In genomic region chr4:99180367-99181169, GRCh38 we compare ENCODE assay signal across 16 cellular contexts. TPM values are rescaled to one million over a fixed set of nuclear protein-coding genes. Genes with fewer than 3 reads are reported as not detected.
DNase-seq lines count a peak whose midpoint lies in the region; ATAC-seq and TF ChIP-seq lines count a peak whose summit lies in the region.
"Had no signal": no experiment of that assay in that cellular context is flagged by ENCODE, and none has a peak within 500 bp of the region (broad histone marks: within the 10 kb centered on the region; RNA-seq: fewer than 3 reads in every experiment).

No MANE protein-coding gene starts in this region.

- CTCF ChIA-PET in T-cell (lab: Charles Lee): interaction anchor here in 1 of 2 donors (1.3 kb wide), 1 partner anchor 19 kb away, joined by 3 read pairs; no protein-coding TSS in a partner anchor

- H3K4me3 ChIP-seq in choroid plexus epithelial cell (ENCODE audit: low read depth, low read length): no peak overlapping the region

- H3K27me3 Mint-ChIP-seq in activated T-cell treated with anti-CD3 and anti-CD28 coated beads, Interleukin-2, amount 50 U/mL, for 24 hours: no peaks in the 10 kb centered on the region
- peaks cover 0 to 2% of the 10 kb centered on the region in 2 donors for H3K27me3 Mint-ChIP-seq in T-cell

- H3K27ac Mint-ChIP-seq in activated T-cell treated with anti-CD3 and anti-CD28 coated beads, Interleukin-2, amount 50 U/mL, for 24 hours: no peak overlapping the region
- H3K27ac Mint-ChIP-seq in T-cell: no peak overlapping the region
- H3K27ac Mint-ChIP-seq: immature natural killer cell, naive B cell had no signal

- peaks cover 2% of the 10 kb centered on the region for H3K36me3 Mint-ChIP-seq in activated T-cell treated with anti-CD3 and anti-CD28 coated beads, Interleukin-2, amount 50 U/mL, for 24 hours (ENCODE audit: low read depth)
- H3K36me3 Mint-ChIP-seq in T-cell: peaks cover 2% of the 10 kb centered on the region

- POLR2A ChIA-PET in T-cell (lab: Charles Lee): no interaction called here

- DNase-seq in AG08395 (ENCODE audit: low spot score) (peak; percentile 79), HS-5 (ENCODE audit: low read depth) (peak; percentile 51), choroid plexus epithelial cell (ENCODE audit: low read depth) (peak; percentile 74), myocyte (ENCODE audit: low read depth) (peak; percentile 42), NCI-H187 (lab: John Stamatoyannopoulos, UW) (no peak), ecto neural progenitor cell (ENCODE audit: low spot score) (no peak), T-cell (no peak)
- no peak for DNase-seq in activated T-cell treated with anti-CD3 and anti-CD28 coated beads, Interleukin-2, amount 50 U/mL, for 24 hours
- DNase-seq: AML-193; immature natural killer cell; naive B cell; NCI-H1105; NCI-H526 treated with DMSO at 0.1 percent for 48 hours; stimulated activated CD4-positive, alpha-beta T cell treated with anti-CD3 and anti-CD28 coated beads, Interleukin-12 subunit alpha, Interleukin-12 subunit beta, amount 100 ng/mL, for 4 hours had no signal

- no peak for ATAC-seq in T-cell (replicated peaks in 1 of 4)

- peaks cover 14% of the 10 kb centered on the region for H3K9me3 Mint-ChIP-seq in activated T-cell treated with anti-CD3 and anti-CD28 coated beads, Interleukin-2, amount 50 U/mL, for 24 hours
- peaks cover 10 to 33% (median 20%) of the 10 kb centered on the region in 3 donors for H3K9me3 Mint-ChIP-seq in T-cell

- no peak overlapping the region for H3K4me3 Mint-ChIP-seq in activated T-cell treated with anti-CD3 and anti-CD28 coated beads, Interleukin-2, amount 50 U/mL, for 24 hours
- no peak overlapping the region for H3K4me3 Mint-ChIP-seq in T-cell
- H3K4me3 Mint-ChIP-seq: immature natural killer cell, naive B cell had no signal

- no peak for TF ChIP-seq CTCF in choroid plexus epithelial cell (conservative IDR thresholded peaks at IDR 0.05; ENCODE audit: low read depth, low read length)

- no peaks in the 10 kb centered on the region for H3K4me1 Mint-ChIP-seq in activated T-cell treated with anti-CD3 and anti-CD28 coated beads, Interleukin-2, amount 50 U/mL, for 24 hours (ENCODE audit: low read depth)
- no peaks in the 10 kb centered on the region for H3K4me1 Mint-ChIP-seq in T-cell
- H3K4me1 Mint-ChIP-seq: immature natural killer cell, naive B cell had no signal

RNA-seq across cellular contexts. Expression of gene ADH4, which starts 36.5 kb away (rescaled TPM):
- total RNA-seq in myocyte (not detected in 2 replicates), T-cell (under 1 TPM in 2 of 5 donors, not detected in 3; 0.33 to 0.64 TPM)
- polyA plus RNA-seq in myocyte (2012): not detected
- total RNA-seq: Daoy, SK-MEL-5 had no signal
- polyA plus RNA-seq: immature natural killer cell had no signal

RNA-seq across cellular contexts. Expression of gene ADH6, which starts 38.5 kb away (rescaled TPM):
- not detected in 2 replicates for total RNA-seq in myocyte
- 0.14 TPM for polyA plus RNA-seq in myocyte (2012)
- under 1 TPM in 3 of 5 donors, not detected in 2; 0.13 to 0.20 (median 0.16) TPM for total RNA-seq in T-cell
- total RNA-seq: Daoy, SK-MEL-5 had no signal
- polyA plus RNA-seq: immature natural killer cell had no signal

Comparison
In these comparisons a context has a peak if more than half of its experiments do, and no peak if none do; other contexts are left out.
1. DNase-seq: peak in AG08395 (single experiment), HS-5 (single experiment), choroid plexus epithelial cell (single experiment) and myocyte (single experiment); none in NCI-H187 (0 of 2), activated T-cell treated with anti-CD3 and anti-CD28 coated beads, Interleukin-2, amount 50 U/mL, for 24 hours (single experiment), ecto neural progenitor cell (single experiment) and T-cell (0 of 34).